Comparison of ENCODE assay signal across 7 cellular contexts in the genomic region with DNA sequence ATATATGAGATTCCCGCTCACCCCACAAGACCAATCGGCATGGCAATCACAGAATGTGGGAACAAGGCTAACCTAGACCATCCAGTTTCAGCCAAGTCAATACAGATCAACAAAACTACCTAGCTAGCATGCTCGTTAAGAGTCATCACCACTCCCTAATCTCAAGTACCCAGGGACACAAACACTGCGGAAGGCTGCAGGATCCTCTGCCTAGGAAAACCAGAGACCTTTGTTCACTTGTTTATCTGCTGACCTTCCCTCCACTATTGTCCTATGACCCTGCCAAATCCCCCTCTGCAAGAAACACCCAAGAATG.
A peak's percentile ranks its signal among the peaks of the same experiment; 100 is the strongest.
DNase-seq lines count a peak whose midpoint lies in the region; ATAC-seq, FAIRE-seq and TF ChIP-seq lines count a peak whose summit lies in the region.
"Not testable (repeated sequence)": the region's sequence is repeated elsewhere in the genome, so short reads cannot be mapped to it uniquely, and the experiment has no call there.

No MANE protein-coding gene starts in this region.

- FAIRE-seq in K562 (lab: Jason Lieb, UNC) = not testable (repeated sequence)

- H2BK20ac ChIP-seq in H9 (ENCODE audit: low read depth, low read length, poor library complexity, severe bottlenecking) = not testable (repeated sequence)

- H3K56ac ChIP-seq in H9 (ENCODE audit: insufficient read length, low read depth, low read length) = not testable (repeated sequence)

- not testable (repeated sequence) for H3K14ac ChIP-seq in H9 (ENCODE audit: insufficient read depth, low read length)

- not testable (repeated sequence) for H3K79me1 ChIP-seq in H9 (ENCODE audit: insufficient read depth, low read depth, low read length, poor library complexity, severe bottlenecking)

- H3K23ac ChIP-seq in H9 (ENCODE audit: insufficient read length, low read depth, low read length) = not testable (repeated sequence)

- TF ChIP-seq RAD21 in K562 (CRISPR knock-in tag; conservative IDR thresholded peaks at IDR 0.05 in 1 of 2, IDR thresholded peaks at IDR 0.05 in 1 of 2) = not testable (repeated sequence)

- not testable (repeated sequence) for H4K20me1 ChIP-seq in H9 (ENCODE audit: control insufficient read depth, insufficient read depth, insufficient read length); K562 (replicated peaks; ENCODE audit: control insufficient read depth, insufficient read depth, low read length); hepatocyte (ENCODE audit: insufficient read depth, poor library complexity, severe bottlenecking)

- TF ChIP-seq CTCF in H9 (conservative IDR thresholded peaks at IDR 0.05); WTC11 (IDR thresholded peaks at IDR 0.05); K562 (IDR thresholded peaks at IDR 0.05 in 2 of 3, conservative IDR thresholded peaks at IDR 0.05 in 1 of 3; ENCODE audit: insufficient read depth in 2 of 3, low read depth in 1 of 3, low read length in 3 of 3); cardiac muscle cell (IDR thresholded peaks at IDR 0.05; ENCODE audit: low read depth, low read length); hepatocyte (IDR thresholded peaks at IDR 0.05; ENCODE audit: poor library complexity); osteocyte (IDR thresholded peaks at IDR 0.05): not testable (repeated sequence)

- not testable (repeated sequence) for TF ChIP-seq EP300 in K562 (IDR thresholded peaks at IDR 0.05; ENCODE audit: low read length)

- H2BK15ac ChIP-seq in H9 (ENCODE audit: low read depth, low read length) = not testable (repeated sequence)

- H3K79me2 ChIP-seq in H9 (ENCODE audit: insufficient read depth, low read length); K562 (ENCODE audit: control insufficient read depth, insufficient read depth, low read length): not testable (repeated sequence)
- peaks cover 33% of the 10 kb centered on the region for H3K79me2 ChIP-seq in hepatocyte

- TF ChIP-seq POLR2A in K562 (conservative IDR thresholded peaks at IDR 0.05) = not testable (repeated sequence)

- POLR2A ChIA-PET in WTC11 (lab: Charles Lee) = not testable (repeated sequence)
- POLR2A ChIA-PET in K562 (lab: Yijun Ruan, JAX) = interaction anchor here (1.5 kb wide), 1 partner anchor 9 kb away, joined by 4 read pairs; no protein-coding TSS in a partner anchor

- H3K4me1 ChIP-seq in H9 (ENCODE audit: insufficient read depth, low read length); K562 (replicated peaks in 1 of 2; ENCODE audit: control insufficient read depth in 2 of 2, insufficient read depth in 2 of 2, low read length in 2 of 2); hepatocyte (ENCODE audit: insufficient read depth): not testable (repeated sequence)
- peaks cover 16% of the 10 kb centered on the region for H3K4me1 ChIP-seq in cardiac muscle cell (ENCODE audit: low read depth)

- H3T11ph ChIP-seq in H9 (ENCODE audit: low read length) = not testable (repeated sequence)

- H3K4me1 Mint-ChIP-seq in H9 = peaks cover 13 to 17% of the 10 kb centered on the region in 2 experiments
- H3K4me1 Mint-ChIP-seq in WTC11 = peaks cover 16% of the 10 kb centered on the region
- H3K4me1 Mint-ChIP-seq in osteocyte (ENCODE audit: unreplicated experiment) = not testable (repeated sequence)
- H3K4me1 Mint-ChIP-seq in stimulated activated effector memory CD8-positive, alpha-beta T cell treated with anti-CD3 and anti-CD28 coated beads, Interleukin-12 subunit alpha, Interleukin-12 subunit beta, amount 100 ng/mL, for 72 hours = peaks cover 13% of the 10 kb centered on the region

- H3K9me1 ChIP-seq in K562 (ENCODE audit: control insufficient read depth, insufficient read depth, low read length) = not testable (repeated sequence)

- H3K27ac Mint-ChIP-seq in H9 (peak overlapping the region in 2 of 3 experiments; percentile 84 to 85; a peak in 4 of 7 replicates), WTC11 (peak overlapping the region; percentile 93), osteocyte (ENCODE audit: unreplicated experiment) (peak overlapping the region; percentile 50)
- peak overlapping the region; percentile 60 for H3K27ac Mint-ChIP-seq in stimulated activated effector memory CD8-positive, alpha-beta T cell treated with anti-CD3 and anti-CD28 coated beads, Interleukin-12 subunit alpha, Interleukin-12 subunit beta, amount 100 ng/mL, for 72 hours

- peaks cover 70% of the 10 kb centered on the region for H3K36me3 ChIP-seq in K562 (ENCODE audit: control insufficient read depth, insufficient read depth, low read length)
- H3K36me3 ChIP-seq in cardiac muscle cell = peaks cover 29% of the 10 kb centered on the region
- not testable (repeated sequence) for H3K36me3 ChIP-seq in hepatocyte (replicated peaks; ENCODE audit: insufficient read depth, low read depth)

- H4K91ac ChIP-seq in H9 (ENCODE audit: insufficient read length, low read depth, low read length) = not testable (repeated sequence)

- H3K4me3 Mint-ChIP-seq in H9; WTC11; osteocyte (ENCODE audit: unreplicated experiment); stimulated activated effector memory CD8-positive, alpha-beta T cell treated with anti-CD3 and anti-CD28 coated beads, Interleukin-12 subunit alpha, Interleukin-12 subunit beta, amount 100 ng/mL, for 72 hours: not testable (repeated sequence)

- CTCF ChIA-PET in WTC11 (lab: Charles Lee); K562 (lab: Yijun Ruan, JAX; ENCODE audit: low intra/inter-chr PET ratio): not testable (repeated sequence)

- in situ Hi-C loops in K562 (cut with MboI) = not testable (repeated sequence)

- H2AFZ ChIP-seq in H9 (ENCODE audit: low read length); K562 (ENCODE audit: low read depth, low read length); hepatocyte: not testable (repeated sequence)

- H3K9me3 Mint-ChIP-seq in H9; WTC11; osteocyte (ENCODE audit: unreplicated experiment); stimulated activated effector memory CD8-positive, alpha-beta T cell treated with anti-CD3 and anti-CD28 coated beads, Interleukin-12 subunit alpha, Interleukin-12 subunit beta, amount 100 ng/mL, for 72 hours: not testable (repeated sequence)

- H3K9ac ChIP-seq in H9 (ENCODE audit: extremely low read depth, insufficient read length, low read length); K562 (ENCODE audit: insufficient read depth in 1 of 2, low read depth in 2 of 2, low read length in 2 of 2): not testable (repeated sequence)

- H2BK12ac ChIP-seq in H9 (ENCODE audit: insufficient read length, low read depth, low read length) = not testable (repeated sequence)

- H3K9me3 ChIP-seq in H9 (ENCODE audit: control insufficient read depth, low read depth, low read length); K562 (replicated peaks; ENCODE audit: control insufficient read depth, insufficient read depth, low read depth, low read length); cardiac muscle cell (ENCODE audit: low read depth); hepatocyte (ENCODE audit: low read depth): not testable (repeated sequence)

- not testable (repeated sequence) for H3K27me3 Mint-ChIP-seq in H9 (ENCODE audit: low read depth); WTC11 (ENCODE audit: low read depth); osteocyte (ENCODE audit: unreplicated experiment)

- not testable (repeated sequence) for H3K4ac ChIP-seq in H9 (ENCODE audit: low read depth, low read length)

- no CpG with 5 or more reads among the region's 4 CpGs for WGBS in H9 (ENCODE audit: extremely low coverage, insufficient read length, low lambda C conversion rate)
- WGBS in K562 (ENCODE audit: insufficient coverage, low coverage, missing lambda C conversion rate) = 89% methylated on average over 3 of the region's 4 CpGs
- WGBS in hepatocyte (ENCODE audit: low lambda C conversion rate, missing lambda C conversion rate) = 89% methylated on average over 4 of the region's 4 CpGs

- not testable (repeated sequence) for H3K23me2 ChIP-seq in H9 (ENCODE audit: insufficient read length, low read depth, low read length, poor library complexity, severe bottlenecking)

- BruUV-seq in K562 (replicated peaks; lab: Mats Ljungman, UMichigan) = not testable (repeated sequence)

- H2BK120ac ChIP-seq in H9 (ENCODE audit: low read depth, low read length, poor library complexity, severe bottlenecking) = not testable (repeated sequence)

- DNase-seq in H9; WTC11 (ENCODE audit: low spot score); K562 (ENCODE audit: extremely low read depth in 1 of 4, low spot score in 3 of 4); cardiac muscle cell (ENCODE audit: low read depth in 1 of 2, low spot score in 1 of 2); hepatocyte (ENCODE audit: low spot score); osteocyte (ENCODE audit: extremely low spot score, unreplicated experiment); stimulated activated effector memory CD8-positive, alpha-beta T cell treated with anti-CD3 and anti-CD28 coated beads, Interleukin-12 subunit alpha, Interleukin-12 subunit beta, amount 100 ng/mL, for 72 hours (ENCODE audit: low spot score in 2 of 2): not testable (repeated sequence)

- not testable (repeated sequence) for H4K8ac ChIP-seq in H9 (replicated peaks; ENCODE audit: insufficient read length, low read depth, low read length)

- not testable (repeated sequence) for ATAC-seq in WTC11; K562; stimulated activated effector memory CD8-positive, alpha-beta T cell treated with anti-CD3 and anti-CD28 coated beads, Interleukin-12 subunit alpha, Interleukin-12 subunit beta, amount 100 ng/mL, for 72 hours

- not testable (repeated sequence) for H3K27me3 ChIP-seq in H9 (ENCODE audit: insufficient read depth, low read length); K562 (ENCODE audit: control insufficient read depth in 2 of 2, insufficient read depth in 2 of 2, low read length in 2 of 2); cardiac muscle cell; hepatocyte

- not testable (repeated sequence) for H3K4me3 ChIP-seq in K562, cardiac muscle cell, hepatocyte

- H4K5ac ChIP-seq in H9 (ENCODE audit: insufficient read length, low read depth, low read length) = not testable (repeated sequence)

- H3K36me3 Mint-ChIP-seq in H9 (ENCODE audit: insufficient read depth in 1 of 3, low read depth in 3 of 3) (peaks cover 44 to 73% (median 71%) of the 10 kb centered on the region in 3 experiments; a peak in 6 of 7 replicates), WTC11 (peaks cover 59% of the 10 kb centered on the region), osteocyte (ENCODE audit: unreplicated experiment) (peaks cover 60% of the 10 kb centered on the region)
- peaks cover 96% of the 10 kb centered on the region for H3K36me3 Mint-ChIP-seq in stimulated activated effector memory CD8-positive, alpha-beta T cell treated with anti-CD3 and anti-CD28 coated beads, Interleukin-12 subunit alpha, Interleukin-12 subunit beta, amount 100 ng/mL, for 72 hours

- not testable (repeated sequence) for H3K27ac ChIP-seq in H9 (ENCODE audit: insufficient read length, low read depth, low read length); K562 (ENCODE audit: extremely low read depth, low read depth, low read length)
- H3K27ac ChIP-seq in cardiac muscle cell (peak overlapping the region; percentile 69), hepatocyte (peak overlapping the region; percentile 49)

- H2AK5ac ChIP-seq in H9 (ENCODE audit: insufficient read length, low read length) = not testable (repeated sequence)

- intact Hi-C loops in K562 (cut with micrococcal nuclease) = not testable (repeated sequence)

- H3K18ac ChIP-seq in H9 (ENCODE audit: insufficient read length, low read depth, low read length) = not testable (repeated sequence)

- not testable (repeated sequence) for H3K4me2 ChIP-seq in H9 (ENCODE audit: insufficient read depth, insufficient read length, low read length); K562 (ENCODE audit: insufficient read depth, low read length); hepatocyte

- not testable (repeated sequence) for H3K9me2 ChIP-seq in hepatocyte (replicated peaks; ENCODE audit: insufficient read depth)

- H2BK5ac ChIP-seq in H9 (ENCODE audit: insufficient read length, low read length) = not testable (repeated sequence)
